ENCODE assay signal across 40 cellular contexts in genomic region chr2:209308415-209308814, GRCh38.
"Had no signal": no experiment of that assay in that cellular context is flagged by ENCODE, and none has a peak within 500 bp of the region (broad histone marks: within the 10 kb centered on the region; RNA-seq: fewer than 3 reads in every experiment).

No MANE protein-coding gene starts in this region.

- ATAC-seq: activated CD4-positive, alpha-beta T cell treated with anti-CD3 and anti-CD28 coated beads for 36 hours; activated CD4-positive, CD25-positive, alpha-beta regulatory T cell treated with anti-CD3 and anti-CD28 coated beads, Interleukin-2, amount 50 U/mL, for 24 hours; activated CD8-positive, alpha-beta memory T cell treated with anti-CD3 and anti-CD28 coated beads, Interleukin-2, amount 10 ng/mL, durations not matched to agents 7 days and 5 days; activated CD8-positive, alpha-beta T cell treated with anti-CD3 and anti-CD28 coated beads, Interleukin-2, amount 10 ng/mL, durations not matched to agents 7 days and 5 days; activated naive CD8-positive, alpha-beta T cell treated with anti-CD3 and anti-CD28 coated beads, Interleukin-2, amount 50 U/mL, for 24 hours; activated T-helper 17 cell treated with anti-CD3 and anti-CD28 coated beads, Interleukin-2, amount 50 U/mL, for 72 hours had no signal

- DNase-seq: activated CD4-positive, alpha-beta memory T cell treated with anti-CD3 and anti-CD28 coated beads, Interleukin-2, amount 10 ng/mL, durations not matched to agents 7 days and 5 days; activated CD4-positive, alpha-beta T cell treated with anti-CD3 and anti-CD28 coated beads for 1 hour; activated CD4-positive, alpha-beta T cell treated with anti-CD3 and anti-CD28 coated beads for 36 hours; activated CD4-positive, alpha-beta T cell treated with anti-CD3 and anti-CD28 coated beads for 48 hours; activated CD4-positive, alpha-beta T cell treated with anti-CD3 and anti-CD28 coated beads, Interleukin-2, amount 10 ng/mL, durations not matched to agents 7 days and 5 days; activated CD4-positive, alpha-beta T cell treated with anti-CD3 and anti-CD28 coated beads, Interleukin-2, amount 50 U/mL, for 48 hours; activated CD4-positive, CD25-positive, alpha-beta regulatory T cell; activated CD8-positive, alpha-beta memory T cell treated with anti-CD3 and anti-CD28 coated beads for 24 hours; activated CD8-positive, alpha-beta memory T cell treated with anti-CD3 and anti-CD28 coated beads, Interleukin-2, amount 10 ng/mL, durations not matched to agents 7 days and 5 days; activated CD8-positive, alpha-beta memory T cell treated with anti-CD3 and anti-CD28 coated beads, Interleukin-2, amount 50 U/mL, for 48 hours; activated CD8-positive, alpha-beta T cell treated with anti-CD3 and anti-CD28 coated beads, Interleukin-2, amount 10 ng/mL, durations not matched to agents 7 days and 5 days; activated effector memory CD4-positive, alpha-beta T cell treated with Interleukin-2 at 50 U/mL for 16 hours; activated gamma-delta T cell; activated naive CD4-positive, alpha-beta T cell treated with anti-CD3 and anti-CD28 coated beads, Interleukin-2, amount 10 ng/mL, durations not matched to agents 7 days and 5 days; activated naive CD4-positive, alpha-beta T cell treated with Interleukin-2 at 50 U/mL for 16 hours; activated naive CD8-positive, alpha-beta T cell treated with anti-CD3 and anti-CD28 coated beads, Interleukin-2, amount 10 ng/mL, durations not matched to agents 7 days and 5 days; activated naive CD8-positive, alpha-beta T cell treated with anti-CD3 and anti-CD28 coated beads, Interleukin-2, amount 50 U/mL, for 24 hours; activated T-cell treated with anti-CD3 and anti-CD28 coated beads, Interleukin-2, amount 50 U/mL, for 24 hours; activated T-cell treated with anti-CD3 and anti-CD28 coated beads, Interleukin-2, amount 50 U/mL, for 48 hours; amygdala; anterior cingulate cortex; caudate nucleus; cerebellar nuclear complex; T-helper 1 cell; T-helper 2 cell; T-helper 9 cell had no signal

- H3K36me3 Mint-ChIP-seq: activated CD8-positive, alpha-beta memory T cell treated with anti-CD3 and anti-CD28 coated beads, Interleukin-2, amount 10 ng/mL, durations not matched to agents 7 days and 5 days; activated naive CD4-positive, alpha-beta T cell treated with anti-CD3 and anti-CD28 coated beads, Interleukin-2, amount 10 ng/mL, durations not matched to agents 7 days and 5 days; activated naive CD4-positive, alpha-beta T cell treated with anti-CD3 and anti-CD28 coated beads, Interleukin-2, amount 50 U/mL, for 24 hours; activated naive CD8-positive, alpha-beta T cell; activated naive CD8-positive, alpha-beta T cell treated with anti-CD3 and anti-CD28 coated beads, Interleukin-2, amount 10 ng/mL, durations not matched to agents 7 days and 5 days; brain had no signal

- H3K27me3 Mint-ChIP-seq: activated CD4-positive, alpha-beta memory T cell treated with anti-CD3 and anti-CD28 coated beads, Interleukin-2, amount 10 ng/mL, durations not matched to agents 7 days and 5 days; activated CD4-positive, alpha-beta T cell treated with anti-CD3 and anti-CD28 coated beads for 36 hours; activated CD4-positive, alpha-beta T cell treated with anti-CD3 and anti-CD28 coated beads, Interleukin-2, amount 10 ng/mL, durations not matched to agents 7 days and 5 days; activated CD8-positive, alpha-beta memory T cell treated with anti-CD3 and anti-CD28 coated beads, Interleukin-2, amount 10 ng/mL, durations not matched to agents 7 days and 5 days; activated naive CD4-positive, alpha-beta T cell treated with anti-CD3 and anti-CD28 coated beads, Interleukin-2, amount 10 ng/mL, durations not matched to agents 7 days and 5 days; activated naive CD4-positive, alpha-beta T cell treated with anti-CD3 and anti-CD28 coated beads, Interleukin-2, amount 50 U/mL, for 24 hours; activated naive CD8-positive, alpha-beta T cell; activated naive CD8-positive, alpha-beta T cell treated with anti-CD3 and anti-CD28 coated beads, Interleukin-2, amount 10 ng/mL, durations not matched to agents 7 days and 5 days; activated naive CD8-positive, alpha-beta T cell treated with anti-CD3 and anti-CD28 coated beads, Interleukin-2, amount 50 U/mL, for 24 hours; activated T-cell treated with anti-CD3 and anti-CD28 coated beads, Interleukin-2, amount 50 U/mL, for 24 hours; activated T-helper 17 cell treated with anti-CD3 and anti-CD28 coated beads, Interleukin-2, amount 50 U/mL, for 72 hours; brain; central memory CD8-positive, alpha-beta T cell had no signal

- H3K9me3 ChIP-seq: ascending aorta had no signal

- H3K4me3 Mint-ChIP-seq: activated CD4-positive, alpha-beta memory T cell treated with anti-CD3 and anti-CD28 coated beads, Interleukin-2, amount 10 ng/mL, durations not matched to agents 7 days and 5 days; activated CD4-positive, alpha-beta T cell treated with anti-CD3 and anti-CD28 coated beads for 36 hours; activated CD4-positive, alpha-beta T cell treated with anti-CD3 and anti-CD28 coated beads, Interleukin-2, amount 10 ng/mL, durations not matched to agents 7 days and 5 days; activated CD8-positive, alpha-beta memory T cell treated with anti-CD3 and anti-CD28 coated beads, Interleukin-2, amount 10 ng/mL, durations not matched to agents 7 days and 5 days; activated CD8-positive, alpha-beta T cell treated with anti-CD3 and anti-CD28 coated beads, Interleukin-2, amount 10 ng/mL, durations not matched to agents 7 days and 5 days; activated naive CD4-positive, alpha-beta T cell treated with anti-CD3 and anti-CD28 coated beads, Interleukin-2, amount 10 ng/mL, durations not matched to agents 7 days and 5 days; activated naive CD4-positive, alpha-beta T cell treated with anti-CD3 and anti-CD28 coated beads, Interleukin-2, amount 50 U/mL, for 24 hours; activated naive CD8-positive, alpha-beta T cell; activated naive CD8-positive, alpha-beta T cell treated with anti-CD3 and anti-CD28 coated beads, Interleukin-2, amount 10 ng/mL, durations not matched to agents 7 days and 5 days; activated naive CD8-positive, alpha-beta T cell treated with anti-CD3 and anti-CD28 coated beads, Interleukin-2, amount 50 U/mL, for 24 hours; activated T-cell treated with anti-CD3 and anti-CD28 coated beads, Interleukin-2, amount 50 U/mL, for 24 hours; activated T-helper 1 cell treated with anti-CD3 and anti-CD28 coated beads, Interleukin-12 subunit alpha, Interleukin-12 subunit beta, Interleukin-2, Interleukin-4 antibody, amounts not matched to agents 30 ng/mL and 10 ng/mL and 1 ng/mL, durations not matched to agents 14 hours and 24 hours and 36 hours; activated T-helper 17 cell treated with anti-CD3 and anti-CD28 coated beads, Interleukin-2, amount 50 U/mL, for 72 hours; brain; central memory CD8-positive, alpha-beta T cell; T-helper 1 cell treated with Interleukin-12 subunit alpha and Interleukin-12 subunit beta and Interleukin-4 antibody, amounts not matched to agents 30 μg/mL and 1 μg/mL, for 36 hours; T-helper 2 cell treated with Interferon-gamma antibody and Interleukin-4, amounts not matched to agents 5 μg/mL and 100 μg/mL, for 36 hours had no signal

- H3K4me1 Mint-ChIP-seq: activated CD4-positive, alpha-beta memory T cell treated with anti-CD3 and anti-CD28 coated beads, Interleukin-2, amount 10 ng/mL, durations not matched to agents 7 days and 5 days; activated CD4-positive, alpha-beta T cell treated with anti-CD3 and anti-CD28 coated beads for 36 hours; activated CD4-positive, alpha-beta T cell treated with anti-CD3 and anti-CD28 coated beads, Interleukin-2, amount 10 ng/mL, durations not matched to agents 7 days and 5 days; activated CD8-positive, alpha-beta memory T cell treated with anti-CD3 and anti-CD28 coated beads, Interleukin-2, amount 10 ng/mL, durations not matched to agents 7 days and 5 days; activated naive CD4-positive, alpha-beta T cell treated with anti-CD3 and anti-CD28 coated beads, Interleukin-2, amount 10 ng/mL, durations not matched to agents 7 days and 5 days; activated naive CD4-positive, alpha-beta T cell treated with anti-CD3 and anti-CD28 coated beads, Interleukin-2, amount 50 U/mL, for 24 hours; activated naive CD8-positive, alpha-beta T cell treated with anti-CD3 and anti-CD28 coated beads, Interleukin-2, amount 10 ng/mL, durations not matched to agents 7 days and 5 days; activated naive CD8-positive, alpha-beta T cell treated with anti-CD3 and anti-CD28 coated beads, Interleukin-2, amount 50 U/mL, for 24 hours; activated T-helper 17 cell treated with anti-CD3 and anti-CD28 coated beads, Interleukin-2, amount 50 U/mL, for 72 hours; central memory CD8-positive, alpha-beta T cell had no signal

- H3K27me3 ChIP-seq: ascending aorta, cardiac muscle cell had no signal

- H3K36me3 ChIP-seq: ascending aorta, cardiac muscle cell had no signal

- H3K27ac ChIP-seq: ascending aorta, cardiac muscle cell, VCaP had no signal

- H3K4me1 ChIP-seq: ascending aorta had no signal

- H3K27ac Mint-ChIP-seq: activated CD4-positive, alpha-beta memory T cell treated with anti-CD3 and anti-CD28 coated beads, Interleukin-2, amount 10 ng/mL, durations not matched to agents 7 days and 5 days; activated CD4-positive, alpha-beta T cell treated with anti-CD3 and anti-CD28 coated beads for 36 hours; activated CD4-positive, alpha-beta T cell treated with anti-CD3 and anti-CD28 coated beads, Interleukin-2, amount 10 ng/mL, durations not matched to agents 7 days and 5 days; activated CD8-positive, alpha-beta memory T cell treated with anti-CD3 and anti-CD28 coated beads, Interleukin-2, amount 10 ng/mL, durations not matched to agents 7 days and 5 days; activated CD8-positive, alpha-beta T cell treated with anti-CD3 and anti-CD28 coated beads, Interleukin-2, amount 10 ng/mL, durations not matched to agents 7 days and 5 days; activated naive CD4-positive, alpha-beta T cell treated with anti-CD3 and anti-CD28 coated beads, Interleukin-2, amount 10 ng/mL, durations not matched to agents 7 days and 5 days; activated naive CD4-positive, alpha-beta T cell treated with anti-CD3 and anti-CD28 coated beads, Interleukin-2, amount 50 U/mL, for 24 hours; activated naive CD8-positive, alpha-beta T cell; activated naive CD8-positive, alpha-beta T cell treated with anti-CD3 and anti-CD28 coated beads, Interleukin-2, amount 10 ng/mL, durations not matched to agents 7 days and 5 days; activated naive CD8-positive, alpha-beta T cell treated with anti-CD3 and anti-CD28 coated beads, Interleukin-2, amount 50 U/mL, for 24 hours; activated T-cell treated with anti-CD3 and anti-CD28 coated beads, Interleukin-2, amount 50 U/mL, for 24 hours; activated T-helper 1 cell treated with anti-CD3 and anti-CD28 coated beads, Interleukin-12 subunit alpha, Interleukin-12 subunit beta, Interleukin-2, Interleukin-4 antibody, amounts not matched to agents 30 ng/mL and 10 ng/mL and 1 ng/mL, durations not matched to agents 14 hours and 24 hours and 36 hours; activated T-helper 17 cell treated with anti-CD3 and anti-CD28 coated beads, Interleukin-2, amount 50 U/mL, for 72 hours; brain; T-helper 1 cell treated with Interleukin-12 subunit alpha and Interleukin-12 subunit beta and Interleukin-4 antibody, amounts not matched to agents 30 μg/mL and 1 μg/mL, for 36 hours; T-helper 2 cell treated with Interferon-gamma antibody and Interleukin-4, amounts not matched to agents 5 μg/mL and 100 μg/mL, for 36 hours had no signal

- H3K9me3 Mint-ChIP-seq: activated CD4-positive, alpha-beta T cell treated with anti-CD3 and anti-CD28 coated beads, Interleukin-2, amount 10 ng/mL, durations not matched to agents 7 days and 5 days; activated naive CD4-positive, alpha-beta T cell treated with anti-CD3 and anti-CD28 coated beads, Interleukin-2, amount 10 ng/mL, durations not matched to agents 7 days and 5 days; activated naive CD4-positive, alpha-beta T cell treated with anti-CD3 and anti-CD28 coated beads, Interleukin-2, amount 50 U/mL, for 24 hours; activated naive CD8-positive, alpha-beta T cell treated with anti-CD3 and anti-CD28 coated beads, Interleukin-2, amount 10 ng/mL, durations not matched to agents 7 days and 5 days; activated T-helper 1 cell treated with anti-CD3 and anti-CD28 coated beads, Interleukin-12 subunit alpha, Interleukin-12 subunit beta, Interleukin-2, Interleukin-4 antibody, amounts not matched to agents 30 ng/mL and 10 ng/mL and 1 ng/mL, durations not matched to agents 14 hours and 24 hours and 36 hours; brain; T-helper 1 cell treated with Interleukin-12 subunit alpha and Interleukin-12 subunit beta and Interleukin-4 antibody, amounts not matched to agents 30 μg/mL and 1 μg/mL, for 36 hours; T-helper 2 cell treated with Interferon-gamma antibody and Interleukin-4, amounts not matched to agents 5 μg/mL and 100 μg/mL, for 36 hours had no signal

- FAIRE-seq: bronchial epithelial cell, TTC549 had no signal

- H3K4me3 ChIP-seq: ascending aorta, cardiac muscle cell had no signal
